ENCODE assay signal across 6 cellular contexts in genomic region chr5:113778147-113778546, GRCh38.
"Had no signal": no experiment of that assay in that cellular context is flagged by ENCODE, and none has a peak within 500 bp of the region (broad histone marks: within the 10 kb centered on the region; RNA-seq: fewer than 3 reads in every experiment).

No MANE protein-coding gene starts in this region.

- H3K27me3 Mint-ChIP-seq: IgD-negative memory B cell had no signal

- FAIRE-seq: HTR-8/SVneo, K562 had no signal

- H3K27ac Mint-ChIP-seq: IgD-negative memory B cell had no signal

- DNase-seq: IMR-90, KBM-7 had no signal

- H3K4me1 Mint-ChIP-seq: IgD-negative memory B cell had no signal

- H3K4me3 ChIP-seq: K562 had no signal

- ATAC-seq: K562 had no signal

- H3K27ac ChIP-seq: HL-60 had no signal

- H3K4me3 Mint-ChIP-seq: IgD-negative memory B cell had no signal

- H3K36me3 Mint-ChIP-seq: IgD-negative memory B cell had no signal
